ENCODE assay signal across 17 cellular contexts in the genomic region with DNA sequence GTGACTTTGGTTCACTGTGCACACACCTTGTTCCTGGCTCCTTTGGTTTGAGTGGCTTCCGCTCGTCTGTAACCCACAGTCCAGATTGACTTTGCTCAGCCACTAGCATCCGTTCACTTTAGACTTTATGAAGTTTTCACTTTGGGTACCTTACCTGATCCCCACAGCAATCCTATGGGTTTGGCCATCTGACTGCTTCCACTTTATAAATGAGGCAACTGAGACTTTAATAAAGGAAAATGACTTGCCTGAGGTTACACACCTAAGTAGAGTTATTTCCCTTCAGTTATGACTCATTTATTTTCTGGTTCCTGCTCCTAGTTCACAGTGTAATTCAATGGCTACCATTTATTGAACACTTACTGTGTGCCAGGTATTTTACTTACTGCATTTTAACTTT.
DNase-seq lines count a peak whose midpoint lies in the region; ATAC-seq and TF ChIP-seq lines count a peak whose summit lies in the region.
"Had no signal": no experiment of that assay in that cellular context is flagged by ENCODE, and none has a peak within 500 bp of the region (broad histone marks: within the 10 kb centered on the region; RNA-seq: fewer than 3 reads in every experiment).

No MANE protein-coding gene starts in this region.

- intact Hi-C loops in lower lobe of right lung (cut with DNase I), result no loop called here

- no peak overlapping the region for H3K4me3 ChIP-seq in lower lobe of right lung
- H3K4me3 ChIP-seq: heart right ventricle, sigmoid colon, thoracic aorta had no signal

- no peaks in the 10 kb centered on the region for H3K9me3 ChIP-seq in lower lobe of right lung
- H3K9me3 ChIP-seq: heart right ventricle, sigmoid colon, thoracic aorta had no signal

- ATAC-seq in GM18868 (IDR thresholded peaks at IDR 0.05; ENCODE audit: unreplicated experiment) (peak; percentile 77), GM21515 (IDR thresholded peaks at IDR 0.05; ENCODE audit: unreplicated experiment) (peak; percentile 55), HG03103 (IDR thresholded peaks at IDR 0.05; ENCODE audit: low read depth, unreplicated experiment) (peak; percentile 47), HG03469 (IDR thresholded peaks at IDR 0.05; ENCODE audit: unreplicated experiment) (no peak), lower lobe of right lung (no peak)
- ATAC-seq: heart right ventricle, left lobe of liver had no signal

- no peaks in the 10 kb centered on the region for H3K36me3 ChIP-seq in lower lobe of right lung
- H3K36me3 ChIP-seq: brain microvascular endothelial cell, heart right ventricle, sigmoid colon, thoracic aorta had no signal

- TF ChIP-seq CTCF in lower lobe of right lung (IDR thresholded peaks at IDR 0.05), result no peak

- no peaks in the 10 kb centered on the region for H3K27me3 ChIP-seq in lower lobe of right lung (ENCODE audit: low read depth)
- H3K27me3 ChIP-seq: brain microvascular endothelial cell, heart right ventricle, sigmoid colon had no signal

- DNase-seq in kidney tubule cell (ENCODE audit: low spot score) (peak; percentile 28), lower lobe of right lung (no peak), SK-N-DZ (ENCODE audit: low spot score) (no peak)
- DNase-seq: brain microvascular endothelial cell; CD4-positive, alpha-beta memory T cell; GDM1; heart right ventricle; NCI-H2029; nephron progenitor cell; sigmoid colon had no signal

- no peaks in the 10 kb centered on the region for H3K4me1 ChIP-seq in lower lobe of right lung

- H3K27ac ChIP-seq in lower lobe of right lung, result no peak overlapping the region
- H3K27ac ChIP-seq: brain microvascular endothelial cell, heart right ventricle, KMS-11, sigmoid colon, thoracic aorta had no signal

Comparison
In these comparisons a context has a peak if more than half of its experiments do, and no peak if none do; other contexts are left out.
1. ATAC-seq: peak in GM18868 (single experiment), GM21515 (single experiment) and HG03103 (single experiment); none in HG03469 (single experiment) and lower lobe of right lung (0 of 2).